In genomic region chr1:219988387-219988786, GRCh38 we compare ENCODE assay signal across 11 cellular contexts. TPM values are rescaled to one million over a fixed set of nuclear protein-coding genes. Genes with fewer than 3 reads are reported as not detected.
DNase-seq lines count a peak whose midpoint lies in the region; ATAC-seq lines count a peak whose summit lies in the region.
"Had no signal": no experiment of that assay in that cellular context is flagged by ENCODE, and none has a peak within 500 bp of the region (broad histone marks: within the 10 kb centered on the region; RNA-seq: fewer than 3 reads in every experiment).

No MANE protein-coding gene starts in this region.

- peaks cover 51% of the 10 kb centered on the region for H3K36me3 Mint-ChIP-seq in activated naive CD8-positive, alpha-beta T cell treated with anti-CD3 and anti-CD28 coated beads, Interleukin-2, amount 50 U/mL, for 24 hours (ENCODE audit: low read depth)
- peaks cover 13% of the 10 kb centered on the region for H3K36me3 Mint-ChIP-seq in activated naive CD8-positive, alpha-beta T cell treated with anti-CD3 and anti-CD28 coated beads for 36 hours

- H3K4me1 Mint-ChIP-seq in activated naive CD8-positive, alpha-beta T cell treated with anti-CD3 and anti-CD28 coated beads, Interleukin-2, amount 50 U/mL, for 24 hours = peaks cover 3% of the 10 kb centered on the region
- peaks cover 8% of the 10 kb centered on the region for H3K4me1 Mint-ChIP-seq in activated naive CD8-positive, alpha-beta T cell treated with anti-CD3 and anti-CD28 coated beads for 36 hours

- H3K27ac Mint-ChIP-seq in activated naive CD8-positive, alpha-beta T cell treated with anti-CD3 and anti-CD28 coated beads, Interleukin-2, amount 50 U/mL, for 24 hours = peak overlapping the region; percentile 8
- no peak overlapping the region for H3K27ac Mint-ChIP-seq in activated naive CD8-positive, alpha-beta T cell treated with anti-CD3 and anti-CD28 coated beads for 36 hours

- no peak for ATAC-seq in activated naive CD8-positive, alpha-beta T cell treated with anti-CD3 and anti-CD28 coated beads, Interleukin-2, amount 50 U/mL, for 24 hours
- ATAC-seq in GM21737 (IDR thresholded peaks at IDR 0.05; ENCODE audit: unreplicated experiment) (peak; percentile 86), HG03342 (IDR thresholded peaks at IDR 0.05; ENCODE audit: unreplicated experiment) (peak; percentile 78)

- H3K27me3 Mint-ChIP-seq in activated naive CD8-positive, alpha-beta T cell treated with anti-CD3 and anti-CD28 coated beads, Interleukin-2, amount 50 U/mL, for 24 hours = no peaks in the 10 kb centered on the region
- H3K27me3 Mint-ChIP-seq in activated naive CD8-positive, alpha-beta T cell treated with anti-CD3 and anti-CD28 coated beads for 36 hours = no peaks in the 10 kb centered on the region

- no peak for DNase-seq in activated naive CD8-positive, alpha-beta T cell treated with anti-CD3 and anti-CD28 coated beads, Interleukin-2, amount 50 U/mL, for 24 hours
- DNase-seq in activated naive CD8-positive, alpha-beta T cell treated with anti-CD3 and anti-CD28 coated beads for 36 hours = no peak
- DNase-seq in NCI-H128 (lab: John Stamatoyannopoulos, UW; ENCODE audit: unreplicated experiment) (no peak), NCI-H1092 (lab: John Stamatoyannopoulos, UW) (no peak), kidney tubule cell (ENCODE audit: low spot score) (no peak)
- DNase-seq in activated CD4-positive, alpha-beta T cell treated with anti-CD3 and anti-CD28 coated beads for 1 hour = no peak
- DNase-seq: ACHN, aorta, NCI-H1105 had no signal

- no peak overlapping the region for H3K4me3 Mint-ChIP-seq in activated naive CD8-positive, alpha-beta T cell treated with anti-CD3 and anti-CD28 coated beads, Interleukin-2, amount 50 U/mL, for 24 hours
- H3K4me3 Mint-ChIP-seq in activated naive CD8-positive, alpha-beta T cell treated with anti-CD3 and anti-CD28 coated beads for 36 hours = no peak overlapping the region

- H3K9me3 Mint-ChIP-seq in activated naive CD8-positive, alpha-beta T cell treated with anti-CD3 and anti-CD28 coated beads, Interleukin-2, amount 50 U/mL, for 24 hours = no peaks in the 10 kb centered on the region
- no peaks in the 10 kb centered on the region for H3K9me3 Mint-ChIP-seq in activated naive CD8-positive, alpha-beta T cell treated with anti-CD3 and anti-CD28 coated beads for 36 hours

RNA-seq across cellular contexts. Expression of gene EPRS1, which starts 57.9 kb away (rescaled TPM):
- total RNA-seq in activated naive CD8-positive, alpha-beta T cell treated with anti-CD3 and anti-CD28 coated beads for 36 hours = 100 to 1,000 TPM; 222 to 237 TPM
